In genomic region chr17:29179232-29180036, GRCh38 we compare ENCODE assay signal across 8 cellular contexts. TPM values are rescaled to one million over a fixed set of nuclear protein-coding genes. Genes with fewer than 3 reads are reported as not detected.
DNase-seq lines count a peak whose midpoint lies in the region; ATAC-seq and TF ChIP-seq lines count a peak whose summit lies in the region.

No MANE protein-coding gene starts in this region.

- H2AK5ac ChIP-seq in mesendoderm (ENCODE audit: low read length): no peak overlapping the region

- no peak overlapping the region for H2BK15ac ChIP-seq in mesendoderm (replicated peaks; ENCODE audit: low read depth)

- TF ChIP-seq CTCF in BE2C (IDR thresholded peaks at IDR 0.05; ENCODE audit: low read depth, low read length) (no peak), HEK293 (tag by site-specific recombination; IDR thresholded peaks at IDR 0.05) (no peak), upper lobe of left lung (IDR thresholded peaks at IDR 0.05) (peak in 1 of 6 experiments; percentile 6)

- no peak overlapping the region for H4K8ac ChIP-seq in mesendoderm (ENCODE audit: low read depth, low read length)

- H3K27ac ChIP-seq in HEK293 (ENCODE audit: extremely low read depth, low read depth, low read length) (no peak overlapping the region), mesendoderm (ENCODE audit: low read depth, low read length) (peak overlapping the region; percentile 22), upper lobe of left lung (peak overlapping the region; percentile 83 to 93 (median 88))

- H4K5ac ChIP-seq in mesendoderm (ENCODE audit: low read length): no peak overlapping the region

- peak overlapping the region; percentile 44 for H3K4me3 ChIP-seq in BE2C (ENCODE audit: low read depth, low read length)
- peak overlapping the region; percentile 57 for H3K4me3 ChIP-seq in HEK293 (ENCODE audit: low read depth, low read length)
- H3K4me3 ChIP-seq in mesendoderm (ENCODE audit: low read length): peak overlapping the region; percentile 36
- peak overlapping the region; percentile 54 to 78 (median 63) for H3K4me3 ChIP-seq in upper lobe of left lung

- peak overlapping the region; percentile 83 for H3K56ac ChIP-seq in mesendoderm (ENCODE audit: low read length)

- peak; percentile 21 for DNase-seq in BE2C
- peak; percentile 29 for DNase-seq in RKO (ENCODE audit: low spot score)
- DNase-seq in ecto neural progenitor cell (ENCODE audit: low spot score): peak; percentile 87
- peak; percentile 84 for DNase-seq in mesendoderm
- DNase-seq in upper lobe of left lung: peak; percentile 85 to 90
- DNase-seq in occipital lobe (lab: John Stamatoyannopoulos, UW): no peak

- no peaks in the 10 kb centered on the region for H3K79me1 ChIP-seq in mesendoderm (ENCODE audit: low read length)

- peak overlapping the region; percentile 67 for H3K9ac ChIP-seq in mesendoderm (ENCODE audit: low read length)

- H3K18ac ChIP-seq in mesendoderm (ENCODE audit: low read length): peak overlapping the region; percentile 46

- H3K79me2 ChIP-seq in mesendoderm (ENCODE audit: control insufficient read depth, insufficient read depth, low read length): no peaks in the 10 kb centered on the region

- no peak for TF ChIP-seq EP300 in upper lobe of left lung (IDR thresholded peaks at IDR 0.05)

- no peak overlapping the region for H3K4ac ChIP-seq in mesendoderm (ENCODE audit: low read depth, low read length)

- H3K4me1 ChIP-seq in BE2C: no peaks in the 10 kb centered on the region
- H3K4me1 ChIP-seq in HEK293 (ENCODE audit: control insufficient read depth, insufficient read depth, low read length): peaks cover 3% of the 10 kb centered on the region; the same call in 1 of the 2 replicates
- peaks cover 14% of the 10 kb centered on the region for H3K4me1 ChIP-seq in mesendoderm (ENCODE audit: control insufficient read depth, low read depth, low read length)
- peaks cover 44 to 59% (median 51%) of the 10 kb centered on the region in 4 donors for H3K4me1 ChIP-seq in upper lobe of left lung

- no peaks in the 10 kb centered on the region for H3K27me3 ChIP-seq in BE2C
- no peaks in the 10 kb centered on the region for H3K27me3 ChIP-seq in mesendoderm (ENCODE audit: insufficient read depth, low read length, poor library complexity)
- no peaks in the 10 kb centered on the region for H3K27me3 ChIP-seq in upper lobe of left lung

- H3K36me3 ChIP-seq in BE2C: no peaks in the 10 kb centered on the region
- no peaks in the 10 kb centered on the region; a peak in 1 of 3 replicates for H3K36me3 ChIP-seq in HEK293 (ENCODE audit: control insufficient read depth in 2 of 2, insufficient read depth in 1 of 2, low read length in 2 of 2)
- no peaks in the 10 kb centered on the region for H3K36me3 ChIP-seq in mesendoderm (ENCODE audit: control insufficient read depth, insufficient read depth, low read length)
- H3K36me3 ChIP-seq in upper lobe of left lung: no peaks in the 10 kb centered on the region

- WGBS in mesendoderm (ENCODE audit: extremely low coverage, insufficient coverage, low lambda C conversion rate): no CpG with 5 or more reads among the region's 28 CpGs
- 10 to 27% methylated on average over 14 to 26 of the region's 28 CpGs for WGBS in upper lobe of left lung, 2 donors

- H3K23ac ChIP-seq in mesendoderm (ENCODE audit: low read length): no peak overlapping the region

- ATAC-seq in upper lobe of left lung (ENCODE audit: low FRiP score in 2 of 2) (peak; percentile 39 to 80), GM21825 (IDR thresholded peaks at IDR 0.05; ENCODE audit: unreplicated experiment) (no peak)

- peak overlapping the region; percentile 68 for H3K4me2 ChIP-seq in mesendoderm (ENCODE audit: low read length)

- POLR2A ChIA-PET in HEK293 (lab: Yijun Ruan, JAX): interaction anchor here (0.6 to 6.1 kb wide), 17 partner anchors 10 to 1627 kb away, joined by 3 to 60 read pairs (median 4); partner anchors contain the start of gene NUFIP2

- H3K9me3 ChIP-seq in BE2C (no peaks in the 10 kb centered on the region), HEK293 (ENCODE audit: control insufficient read depth, insufficient read depth, low read depth, low read length) (no peaks in the 10 kb centered on the region), upper lobe of left lung (no peaks in the 10 kb centered on the region)

- CTCF ChIA-PET in HEK293 (lab: Yijun Ruan, JAX): interaction anchor here (0.6 to 9.3 kb wide), 28 partner anchors 8 to 425 kb away, joined by 3 to 175 read pairs (median 5); partner anchors contain the start of gene DHRS13

- peak in 2 of 4 donors; percentile 25 to 66 for TF ChIP-seq POLR2A in upper lobe of left lung (IDR thresholded peaks at IDR 0.05)

- peak overlapping the region; percentile 21 for H2BK120ac ChIP-seq in mesendoderm (ENCODE audit: low read depth, low read length)

- H2BK5ac ChIP-seq in mesendoderm (ENCODE audit: low read length): no peak overlapping the region

TF ChIP-seq in HEK293, 187 proteins besides CTCF, POLR2A, EP300 and RAD21 (continues in another document):
- TF ChIP-seq ZNF341 (tag by site-specific recombination; IDR thresholded peaks at IDR 0.05; ENCODE audit: low read depth) (peak; percentile 50), ZBTB48 (tag by site-specific recombination; IDR thresholded peaks at IDR 0.05) (peak; percentile 45; the same call in 1 of the 2 replicates), TRIM28 (IDR thresholded peaks at IDR 0.05; ENCODE audit: borderline replicate concordance, low read length) (no peak), ZNF146 (tag by site-specific recombination; IDR thresholded peaks at IDR 0.05) (no peak), ZNF16 (tag by site-specific recombination; IDR thresholded peaks at IDR 0.05; ENCODE audit: low read depth) (no peak), SP7 (tag by site-specific recombination; IDR thresholded peaks at IDR 0.05) (peak; percentile 18; the same call in 1 of the 2 replicates), ZNF549 (tag by site-specific recombination; IDR thresholded peaks at IDR 0.05) (no peak), ZNF670 (tag by site-specific recombination; IDR thresholded peaks at IDR 0.05; ENCODE audit: low read depth) (no peak), PRDM10 (tag by site-specific recombination; IDR thresholded peaks at IDR 0.05) (peak; percentile 55; the same call in 1 of the 2 replicates), SP3 (tag by site-specific recombination; IDR thresholded peaks at IDR 0.05) (peak; percentile 89), ZNF677 (tag by site-specific recombination; IDR thresholded peaks at IDR 0.05) (no peak), ZNF184 (tag by site-specific recombination; IDR thresholded peaks at IDR 0.05) (no peak), EGR2 (tag by site-specific recombination; IDR thresholded peaks at IDR 0.05; ENCODE audit: low read depth) (peak; percentile 47; the same call in 1 of the 2 replicates), ZNF585B (tag by site-specific recombination; IDR thresholded peaks at IDR 0.05) (no peak), SP2 (tag by site-specific recombination; IDR thresholded peaks at IDR 0.05) (peak; percentile 69), ZNF433 (tag by site-specific recombination; IDR thresholded peaks at IDR 0.05; ENCODE audit: low read depth) (no peak), ZNF76 (tag by site-specific recombination; IDR thresholded peaks at IDR 0.05; ENCODE audit: borderline replicate concordance, low read depth) (no peak), BCL11A (tag by site-specific recombination; IDR thresholded peaks at IDR 0.05; ENCODE audit: low read depth) (no peak), KLF8 (tag by site-specific recombination; IDR thresholded peaks at IDR 0.05) (0 out of 2 replicates have a peak, but pooled peaks have one; percentile 30), ZNF521 (tag by site-specific recombination; IDR thresholded peaks at IDR 0.05) (no peak), ZNF529 (tag by site-specific recombination; IDR thresholded peaks at IDR 0.05; ENCODE audit: insufficient replicate concordance) (no peak), GLIS2 (tag by site-specific recombination; IDR thresholded peaks at IDR 0.05) (peak; percentile 46), ZNF488 (tag by site-specific recombination; IDR thresholded peaks at IDR 0.05) (no peak)

RNA-seq across cellular contexts. Expression of gene MYO18A, which starts 0.8 kb away (rescaled TPM):
- polyA plus RNA-seq in BE2C (2012; ENCODE audit: insufficient read depth, insufficient read length, low read depth): 30.5 TPM
- 12.7 TPM for polyA plus RNA-seq in mesendoderm (2013, experiment 1 of 2)
- polyA plus RNA-seq in mesendoderm (2013, experiment 2 of 2): 11.4 TPM
- total RNA-seq in upper lobe of left lung: 100 to 1,000 TPM in 1 of 6 donors, 10 to 100 TPM in 5; 37.4 to 214 (median 67.4) TPM
- 68.5 TPM for total RNA-seq in occipital lobe
